Comparison of ENCODE assay signal across 11 cellular contexts in genomic region chr16:75252049-75252864, GRCh38. TPM values are rescaled to one million over a fixed set of nuclear protein-coding genes. Genes with fewer than 3 reads are reported as not detected.
DNase-seq lines count a peak whose midpoint lies in the region; ATAC-seq and TF ChIP-seq lines count a peak whose summit lies in the region.
"Had no signal": no experiment of that assay in that cellular context is flagged by ENCODE, and none has a peak within 500 bp of the region (broad histone marks: within the 10 kb centered on the region; RNA-seq: fewer than 3 reads in every experiment).

No MANE protein-coding gene starts in this region.

- CTCF ChIA-PET in activated CD8-positive, alpha-beta T cell treated with anti-CD3 and anti-CD28 coated beads for 36 hours (lab: Charles Lee), result interaction anchor here (0.6 to 1.1 kb wide), 2 partner anchors 53 to 150 kb away, joined by 3 to 5 read pairs; no protein-coding TSS in a partner anchor
- CTCF ChIA-PET in activated CD8-positive, alpha-beta T cell treated with anti-CD3 and anti-CD28 coated beads, Interleukin-2, amount 10 ng/mL, durations not matched to agents 7 days and 5 days (lab: Charles Lee), result no interaction called here

- no peak for TF ChIP-seq POLR2A in transverse colon (IDR thresholded peaks at IDR 0.05)

- H3K27me3 Mint-ChIP-seq in activated CD8-positive, alpha-beta T cell treated with anti-CD3 and anti-CD28 coated beads for 36 hours, result peaks cover 34% of the 10 kb centered on the region
- H3K27me3 Mint-ChIP-seq in activated CD8-positive, alpha-beta T cell treated with anti-CD3 and anti-CD28 coated beads, Interleukin-2, amount 10 ng/mL, durations not matched to agents 7 days and 5 days (ENCODE audit: low read depth), result peaks cover 55% of the 10 kb centered on the region

- H3K9me3 ChIP-seq in mesodermal cell (ENCODE audit: control insufficient read depth, low read length), result no peaks in the 10 kb centered on the region
- no peaks in the 10 kb centered on the region for H3K9me3 ChIP-seq in transverse colon

- H3K4me3 ChIP-seq in mesodermal cell (ENCODE audit: extremely low read depth, insufficient read depth, low read length, poor library complexity, severe bottlenecking) (peak overlapping the region; percentile 23), transverse colon (peak overlapping the region in 3 of 4 donors; percentile 78 to 91 (median 87))

- no peaks in the 10 kb centered on the region for H3K4me1 Mint-ChIP-seq in activated CD8-positive, alpha-beta T cell treated with anti-CD3 and anti-CD28 coated beads for 36 hours (ENCODE audit: low read depth)
- peaks cover 12% of the 10 kb centered on the region for H3K4me1 Mint-ChIP-seq in activated CD8-positive, alpha-beta T cell treated with anti-CD3 and anti-CD28 coated beads, Interleukin-2, amount 10 ng/mL, durations not matched to agents 7 days and 5 days (ENCODE audit: low read depth)

- DNase-seq in activated CD8-positive, alpha-beta T cell treated with anti-CD3 and anti-CD28 coated beads for 36 hours, result no peak
- no peak for DNase-seq in activated CD8-positive, alpha-beta T cell treated with anti-CD3 and anti-CD28 coated beads, Interleukin-2, amount 10 ng/mL, durations not matched to agents 7 days and 5 days
- DNase-seq in transverse colon (no peak), T1000 (lab: John Stamatoyannopoulos, UW) (no peak), UCSD-AML1 (lab: John Stamatoyannopoulos, UW; ENCODE audit: unreplicated experiment) (no peak)
- DNase-seq: activated effector memory CD4-positive, alpha-beta T cell treated with Interleukin-2 at 50 U/mL for 16 hours; NCI-H2081 treated with DMSO at 0.1 percent for 48 hours had no signal

- in situ Hi-C loops in transverse colon (cut with MboI; ENCODE audit: low pct_ligation_motif_present in 1 of 4, low pct_unique_long_range_greater_than_20kb in 1 of 4, low sequenced_read_pairs in 3 of 4), result no loop called here

- TF ChIP-seq CTCF in activated CD8-positive, alpha-beta T cell treated with anti-CD3 and anti-CD28 coated beads for 36 hours (IDR thresholded peaks at IDR 0.05), result no peak
- TF ChIP-seq CTCF in transverse colon (IDR thresholded peaks at IDR 0.05), result no peak

- H3K9me3 Mint-ChIP-seq in activated CD8-positive, alpha-beta T cell treated with anti-CD3 and anti-CD28 coated beads for 36 hours, result no peaks in the 10 kb centered on the region
- H3K9me3 Mint-ChIP-seq in activated CD8-positive, alpha-beta T cell treated with anti-CD3 and anti-CD28 coated beads, Interleukin-2, amount 10 ng/mL, durations not matched to agents 7 days and 5 days (ENCODE audit: insufficient read depth), result no peaks in the 10 kb centered on the region

- H3K27ac Mint-ChIP-seq in activated CD8-positive, alpha-beta T cell treated with anti-CD3 and anti-CD28 coated beads for 36 hours, result no peak overlapping the region
- no peak overlapping the region for H3K27ac Mint-ChIP-seq in activated CD8-positive, alpha-beta T cell treated with anti-CD3 and anti-CD28 coated beads, Interleukin-2, amount 10 ng/mL, durations not matched to agents 7 days and 5 days
- H3K27ac Mint-ChIP-seq: CD14-positive monocyte had no signal

- POLR2A ChIA-PET in activated CD8-positive, alpha-beta T cell treated with anti-CD3 and anti-CD28 coated beads for 36 hours (lab: Charles Lee), result no interaction called here
- POLR2A ChIA-PET in activated CD8-positive, alpha-beta T cell treated with anti-CD3 and anti-CD28 coated beads, Interleukin-2, amount 10 ng/mL, durations not matched to agents 7 days and 5 days (lab: Charles Lee), result no interaction called here

- H3K36me3 ChIP-seq in mesodermal cell (ENCODE audit: control insufficient read depth, insufficient read depth, low read length) (peaks cover 36% of the 10 kb centered on the region), transverse colon (no peaks in the 10 kb centered on the region)

- 54 to 63% methylated on average over 17 to 20 of the region's 24 CpGs for WGBS in mesodermal cell (ENCODE audit: insufficient coverage in 2 of 2), 2 experiments
- WGBS in transverse colon (ENCODE audit: low coverage in 1 of 2), 2 donors, result 62% methylated on average over 24 of the region's 24 CpGs; no CpG with 5 or more reads in 1 of the 2 donors

- H3K4me1 ChIP-seq in mesodermal cell (ENCODE audit: control insufficient read depth, insufficient read depth, low read length, poor library complexity, severe bottlenecking) (peaks cover 78% of the 10 kb centered on the region), transverse colon (peaks cover 66 to 90% (median 80%) of the 10 kb centered on the region in 4 donors)

- no peak for ATAC-seq in activated CD8-positive, alpha-beta T cell treated with anti-CD3 and anti-CD28 coated beads for 36 hours
- no peak for ATAC-seq in activated CD8-positive, alpha-beta T cell treated with anti-CD3 and anti-CD28 coated beads, Interleukin-2, amount 10 ng/mL, durations not matched to agents 7 days and 5 days
- no peak for ATAC-seq in HG02571 (IDR thresholded peaks at IDR 0.05; ENCODE audit: unreplicated experiment)

- TF ChIP-seq EP300 in transverse colon (IDR thresholded peaks at IDR 0.05; ENCODE audit: low read depth), result no peak

- H3K27me3 ChIP-seq in transverse colon, result no peaks in the 10 kb centered on the region

- H3K4me3 Mint-ChIP-seq in activated CD8-positive, alpha-beta T cell treated with anti-CD3 and anti-CD28 coated beads for 36 hours, result peak overlapping the region; percentile 53
- no peak overlapping the region for H3K4me3 Mint-ChIP-seq in activated CD8-positive, alpha-beta T cell treated with anti-CD3 and anti-CD28 coated beads, Interleukin-2, amount 10 ng/mL, durations not matched to agents 7 days and 5 days

- H3K36me3 Mint-ChIP-seq in activated CD8-positive, alpha-beta T cell treated with anti-CD3 and anti-CD28 coated beads for 36 hours (ENCODE audit: low read depth), result no peaks in the 10 kb centered on the region
- H3K36me3 Mint-ChIP-seq in activated CD8-positive, alpha-beta T cell treated with anti-CD3 and anti-CD28 coated beads, Interleukin-2, amount 10 ng/mL, durations not matched to agents 7 days and 5 days (ENCODE audit: low read depth), result no peaks in the 10 kb centered on the region

- H3K27ac ChIP-seq in cingulate gyrus (ENCODE audit: low read depth, low read length) (peak overlapping the region; percentile 91), mesodermal cell (ENCODE audit: low read depth, low read length, severe bottlenecking) (peak overlapping the region; percentile 96), transverse colon (peak overlapping the region; percentile 94 to 97 (median 96))

- intact Hi-C loops in activated CD8-positive, alpha-beta T cell treated with anti-CD3 and anti-CD28 coated beads for 36 hours (cut with micrococcal nuclease), result no loop called here
- intact Hi-C loops in transverse colon (cut with DNase I; ENCODE audit: low total_unique reads), result no loop called here

RNA-seq across cellular contexts. Expression of gene BCAR1, which starts 0.8 kb away (rescaled TPM):
- total RNA-seq in activated CD8-positive, alpha-beta T cell treated with anti-CD3 and anti-CD28 coated beads for 36 hours, result under 1 TPM; 0.34 to 0.87 TPM
- under 1 TPM in 1 of 2 experiments, not detected in 1; 0.08 TPM for total RNA-seq in activated CD8-positive, alpha-beta T cell treated with anti-CD3 and anti-CD28 coated beads, Interleukin-2, amount 10 ng/mL, durations not matched to agents 7 days and 5 days
- 122 TPM for polyA plus RNA-seq in mesodermal cell (2013, experiment 1 of 2)
- polyA plus RNA-seq in mesodermal cell (2013, experiment 2 of 2), result 83.0 TPM
- 100 to 1,000 TPM; 125 to 201 (median 154) TPM for total RNA-seq in transverse colon
- polyA plus RNA-seq: CD14-positive monocyte had no signal

RNA-seq across cellular contexts. Expression of gene CTRB1, which starts 33.5 kb away (rescaled TPM):
- not detected for total RNA-seq in activated CD8-positive, alpha-beta T cell treated with anti-CD3 and anti-CD28 coated beads for 36 hours
- total RNA-seq in activated CD8-positive, alpha-beta T cell treated with anti-CD3 and anti-CD28 coated beads, Interleukin-2, amount 10 ng/mL, durations not matched to agents 7 days and 5 days, result not detected
- polyA plus RNA-seq in mesodermal cell (2013, experiment 1 of 2), result not detected
- not detected for polyA plus RNA-seq in mesodermal cell (2013, experiment 2 of 2)
- total RNA-seq in transverse colon, result not detected
- polyA plus RNA-seq: CD14-positive monocyte had no signal

RNA-seq across cellular contexts. Expression of gene CTRB2, which starts 45.3 kb away (rescaled TPM):
- not detected for total RNA-seq in activated CD8-positive, alpha-beta T cell treated with anti-CD3 and anti-CD28 coated beads for 36 hours
- total RNA-seq in activated CD8-positive, alpha-beta T cell treated with anti-CD3 and anti-CD28 coated beads, Interleukin-2, amount 10 ng/mL, durations not matched to agents 7 days and 5 days, result not detected
- polyA plus RNA-seq in mesodermal cell (2013, experiment 1 of 2), result not detected
- not detected for polyA plus RNA-seq in mesodermal cell (2013, experiment 2 of 2)
- not detected for total RNA-seq in transverse colon
- polyA plus RNA-seq: CD14-positive monocyte had no signal

Comparison
In these comparisons a context has a peak if more than half of its experiments do, and no peak if none do; other contexts are left out.
1. RNA of gene BCAR1, which starts 0.8 kb away (total RNA-seq): 125 to 201 TPM in transverse colon; 0.34 to 0.87 TPM in activated CD8-positive, alpha-beta T cell treated with anti-CD3 and anti-CD28 coated beads for 36 hours and 0.08 TPM in activated CD8-positive, alpha-beta T cell treated with anti-CD3 and anti-CD28 coated beads, Interleukin-2, amount 10 ng/mL, durations not matched to agents 7 days and 5 days; every median in the first group is over 10 times any median in the second.
2. Peak in every context shown above with its lines, with median percentiles within 50 percentile points of each other: H3K27ac ChIP-seq.